ENCODE assay signal across 19 cellular contexts in genomic region chr18:36629095-36629604, GRCh38.
DNase-seq lines count a peak whose midpoint lies in the region; ATAC-seq and TF ChIP-seq lines count a peak whose summit lies in the region.
"Had no signal": no experiment of that assay in that cellular context is flagged by ENCODE, and none has a peak within 500 bp of the region (broad histone marks: within the 10 kb centered on the region; RNA-seq: fewer than 3 reads in every experiment).

No MANE protein-coding gene starts in this region.

- ATAC-seq in Right ventricle myocardium superior (ENCODE audit: poor library complexity): peak; percentile 76
- ATAC-seq in GM19328 (IDR thresholded peaks at IDR 0.05; ENCODE audit: unreplicated experiment): no peak
- ATAC-seq: natural killer cell treated with Interleukin-12 subunit alpha and Interleukin-12 subunit beta and Interleukin-15 and Interleukin-18, amount 100 ng/mL, for 72 hours had no signal

- H3K4me1 ChIP-seq in osteoblast (ENCODE audit: insufficient read depth, low read length): peaks cover 7% of the 10 kb centered on the region
- peaks cover 8% of the 10 kb centered on the region for H3K4me1 ChIP-seq in vagina

- H3K36me3 ChIP-seq in osteoblast (ENCODE audit: insufficient read depth, low read length) (no peaks in the 10 kb centered on the region), vagina (no peaks in the 10 kb centered on the region)
- H3K36me3 ChIP-seq: MG63 had no signal

- H3K79me2 ChIP-seq in osteoblast (ENCODE audit: insufficient read depth, low read length): no peaks in the 10 kb centered on the region
- H3K79me2 ChIP-seq: parathyroid adenoma had no signal

- DNase-seq in NCI-H2171 (lab: John Stamatoyannopoulos, UW) (peak; percentile 65), Right ventricle myocardium superior (no peak), osteoblast (ENCODE audit: insufficient read length, low spot score, missing footprints) (no peak), vagina (ENCODE audit: extremely low spot score in 2 of 2) (no peak), HuH-7.5 (ENCODE audit: low spot score) (no peak), NCI-H2196 (lab: John Stamatoyannopoulos, UW; ENCODE audit: unreplicated experiment) (no peak)
- DNase-seq: activated effector memory CD4-positive, alpha-beta T cell treated with Interleukin-2 at 50 U/mL for 16 hours; amygdala; central memory CD4-positive, alpha-beta T cell; COR-L47; MG63; NCI-H146; NCI-H2227 treated with DMSO at 0.1 percent for 48 hours; SIG-M5; stimulated activated naive CD4-positive, alpha-beta T cell; T-helper 1 cell had no signal

- H3K27me3 ChIP-seq in osteoblast (ENCODE audit: insufficient read depth, low read length): no peaks in the 10 kb centered on the region
- H3K27me3 ChIP-seq in vagina: no peaks in the 10 kb centered on the region
- H3K27me3 ChIP-seq: MG63 had no signal

- no peaks in the 10 kb centered on the region for H3K9me3 ChIP-seq in osteoblast (ENCODE audit: low read depth, low read length)
- no peaks in the 10 kb centered on the region for H3K9me3 ChIP-seq in vagina
- H3K9me3 ChIP-seq: MG63 had no signal

- no peak for TF ChIP-seq CTCF in osteoblast (IDR thresholded peaks at IDR 0.05; ENCODE audit: extremely low read depth, low read depth, low read length)
- TF ChIP-seq CTCF in vagina (IDR thresholded peaks at IDR 0.05): no peak

- intact Hi-C loops in Right ventricle myocardium superior (cut with DNase I): no loop called here
- intact Hi-C loops in vagina (cut with DNase I): no loop called here

- no peaks in the 10 kb centered on the region for H4K20me1 ChIP-seq in osteoblast (ENCODE audit: insufficient read depth, low read length)

- H3K4me3 ChIP-seq in osteoblast (ENCODE audit: insufficient read depth, low read length): no peak overlapping the region
- H3K4me3 ChIP-seq in vagina: no peak overlapping the region
- H3K4me3 ChIP-seq: MG63 had no signal

- no peak for TF ChIP-seq POLR2A in vagina (IDR thresholded peaks at IDR 0.05)

- H2AFZ ChIP-seq in osteoblast (ENCODE audit: low read length): no peak overlapping the region
- H2AFZ ChIP-seq: parathyroid adenoma had no signal

- peak overlapping the region; percentile 53 for H3K4me2 ChIP-seq in osteoblast (ENCODE audit: insufficient read depth, low read length)

- H3K27ac ChIP-seq in osteoblast (ENCODE audit: low read depth, low read length): peak overlapping the region; percentile 6
- H3K27ac ChIP-seq in vagina: peak overlapping the region; percentile 73
- H3K27ac ChIP-seq: parathyroid adenoma had no signal
